In genomic region chr9:122015165-122015821, GRCh38 we compare ENCODE assay signal across 29 cellular contexts.
DNase-seq lines count a peak whose midpoint lies in the region; ATAC-seq and TF ChIP-seq lines count a peak whose summit lies in the region.
"Had no signal": no experiment of that assay in that cellular context is flagged by ENCODE, and none has a peak within 500 bp of the region (broad histone marks: within the 10 kb centered on the region; RNA-seq: fewer than 3 reads in every experiment).

No MANE protein-coding gene starts in this region.

- no peak for ATAC-seq in HG02981 (IDR thresholded peaks at IDR 0.05; ENCODE audit: unreplicated experiment)

- no peak overlapping the region for H3K4me3 ChIP-seq in dorsolateral prefrontal cortex
- H3K4me3 ChIP-seq: ascending aorta, esophagus muscularis mucosa, heart right ventricle, lung, Peyer's patch, SJCRH30, suprapubic skin had no signal

- no peaks in the 10 kb centered on the region for H3K27me3 ChIP-seq in dorsolateral prefrontal cortex
- H3K27me3 ChIP-seq: ascending aorta, esophagus muscularis mucosa, heart right ventricle, Peyer's patch, SJCRH30, suprapubic skin had no signal

- intact Hi-C loops in dorsolateral prefrontal cortex (cut with DNase I) (loop anchor here in 1 of 2 donors (5.0 kb wide), 1 partner anchor 67 kb away; no protein-coding TSS in a partner anchor), posterior vena cava (cut with DNase I) (no loop called here)

- no peak for TF ChIP-seq CTCF in dorsolateral prefrontal cortex (IDR thresholded peaks at IDR 0.05 in 54 of 56, conservative IDR thresholded peaks at IDR 0.05 in 2 of 56; ENCODE audit: low read depth in 1 of 56, partially characterized antibody in 56 of 56)

- peak overlapping the region in 30 of 59 donors; percentile 1 to 74 (median 34) for H3K27ac ChIP-seq in dorsolateral prefrontal cortex
- H3K27ac ChIP-seq: ascending aorta, esophagus muscularis mucosa, Peyer's patch, SJCRH30, suprapubic skin, VCaP had no signal

- DNase-seq in DMS 273 treated with DMSO at 0.1 percent for 48 hours (lab: John Stamatoyannopoulos, UW) (peak; percentile 90), NCI-H2171 treated with DMSO at 0.1 percent for 48 hours (lab: John Stamatoyannopoulos, UW) (peak; percentile 97), dorsolateral prefrontal cortex (peak in 1 of 10 donors; percentile 21), posterior vena cava (ENCODE audit: low spot score) (peak; percentile 82), pons (ENCODE audit: low spot score) (no peak), NCI-H526 treated with DMSO at 0.1 percent for 48 hours (lab: John Stamatoyannopoulos, UW) (no peak), hypothalamus (lab: John Stamatoyannopoulos, UW) (no peak)
- DNase-seq: activated CD4-positive, alpha-beta T cell treated with anti-CD3 and anti-CD28 coated beads for 48 hours; activated gamma-delta T cell; activated naive CD8-positive, alpha-beta T cell treated with anti-CD3 and anti-CD28 coated beads for 36 hours; activated T-cell treated with anti-CD3 and anti-CD28 coated beads, Interleukin-2, amount 50 U/mL, for 1 hour; COR-L47; DND-41; foreskin fibroblast; heart right ventricle; IMR-90; kidney glomerular epithelial cell; NCI-H1436 treated with DMSO at 0.1 percent for 48 hours; Peyer's patch; stimulated activated CD4-positive, alpha-beta T cell treated with anti-CD3 and anti-CD28 coated beads, Interleukin-1b, Interleukin-23, amount 100 ng/mL, for 48 hours; stimulated activated naive CD4-positive, alpha-beta T cell treated with Interleukin-2 at 50 U/mL for 16 hours; T1000 had no signal

Comparison
In these comparisons a context has a peak if more than half of its experiments do, and no peak if none do; other contexts are left out.
1. DNase-seq: peak in DMS 273 treated with DMSO at 0.1 percent for 48 hours (single experiment), NCI-H2171 treated with DMSO at 0.1 percent for 48 hours (single experiment) and posterior vena cava (single experiment); none in pons (single experiment), NCI-H526 treated with DMSO at 0.1 percent for 48 hours (single experiment) and hypothalamus (0 of 51).